Comparison of ENCODE assay signal across 19 cellular contexts in genomic region chr12:121911824-121912585, GRCh38. TPM values are rescaled to one million over a fixed set of nuclear protein-coding genes. Genes with fewer than 3 reads are reported as not detected.
A peak's percentile ranks its signal among the peaks of the same experiment; 100 is the strongest.
DNase-seq lines count a peak whose midpoint lies in the region; ATAC-seq and TF ChIP-seq lines count a peak whose summit lies in the region.
"Had no signal": no experiment of that assay in that cellular context is flagged by ENCODE, and none has a peak within 500 bp of the region (broad histone marks: within the 10 kb centered on the region; RNA-seq: fewer than 3 reads in every experiment).

No MANE protein-coding gene starts in this region.

- WGBS in heart right ventricle, 2 donors: 91 to 96% methylated on average over 14 of the region's 14 CpGs

- no peaks in the 10 kb centered on the region for H3K79me2 ChIP-seq in OCI-LY3 (ENCODE audit: low read length)
- H3K79me2 ChIP-seq: parathyroid adenoma had no signal

- H3K4me1 Mint-ChIP-seq in stimulated activated naive CD8-positive, alpha-beta T cell treated with anti-CD3 and anti-CD28 coated beads, Interleukin-15, Interleukin-2, amounts not matched to agents 100 ng/mL and 50 ng/mL, for 24 hours (ENCODE audit: low read depth): peaks cover 16% of the 10 kb centered on the region

- H3K9me3 ChIP-seq in OCI-LY3 (ENCODE audit: insufficient read depth, low read length): no peaks in the 10 kb centered on the region
- no peaks in the 10 kb centered on the region for H3K9me3 ChIP-seq in heart right ventricle
- H3K9me3 ChIP-seq: ascending aorta, thyroid gland had no signal

- H3K9ac ChIP-seq in OCI-LY3 (ENCODE audit: low read length): no peak overlapping the region
- H3K9ac ChIP-seq: parathyroid adenoma had no signal

- no peaks in the 10 kb centered on the region for H4K20me1 ChIP-seq in OCI-LY3 (ENCODE audit: insufficient read depth, low read length)

- peak overlapping the region; percentile 4; the same call in 1 of the 2 replicates for H3K4me2 ChIP-seq in OCI-LY3 (ENCODE audit: low read length)

- H3K4me3 ChIP-seq in OCI-LY3 (ENCODE audit: low read length) (no peak overlapping the region), heart right ventricle (no peak overlapping the region)
- H3K4me3 ChIP-seq: ascending aorta, lung, thyroid gland had no signal

- H3K27me3 Mint-ChIP-seq in stimulated activated naive CD8-positive, alpha-beta T cell treated with anti-CD3 and anti-CD28 coated beads, Interleukin-15, Interleukin-2, amounts not matched to agents 100 ng/mL and 50 ng/mL, for 24 hours: no peaks in the 10 kb centered on the region

- no peak overlapping the region for H3K27ac ChIP-seq in OCI-LY3 (ENCODE audit: low read length)
- H3K27ac ChIP-seq in heart right ventricle: no peak overlapping the region
- H3K27ac ChIP-seq: ascending aorta, parathyroid adenoma, thyroid gland, WERI-Rb-1 had no signal

- H3K27ac Mint-ChIP-seq in activated naive CD4-positive, alpha-beta T cell treated with anti-CD3 and anti-CD28 coated beads, Interleukin-2, amount 50 U/mL, for 72 hours: peak overlapping the region; percentile 62 to 75
- H3K27ac Mint-ChIP-seq in stimulated activated naive CD8-positive, alpha-beta T cell treated with anti-CD3 and anti-CD28 coated beads, Interleukin-15, Interleukin-2, amounts not matched to agents 100 ng/mL and 50 ng/mL, for 24 hours: peak overlapping the region; percentile 85
- H3K27ac Mint-ChIP-seq: HFFc6 had no signal

- no peak overlapping the region for H2AFZ ChIP-seq in OCI-LY3 (ENCODE audit: low read depth, low read length)
- H2AFZ ChIP-seq: parathyroid adenoma had no signal

- ATAC-seq in activated naive CD4-positive, alpha-beta T cell treated with anti-CD3 and anti-CD28 coated beads, Interleukin-2, amount 50 U/mL, for 72 hours: peak; percentile 81 to 90
- no peak for ATAC-seq in heart right ventricle

- peak overlapping the region; percentile 47 for H3K4me3 Mint-ChIP-seq in stimulated activated naive CD8-positive, alpha-beta T cell treated with anti-CD3 and anti-CD28 coated beads, Interleukin-15, Interleukin-2, amounts not matched to agents 100 ng/mL and 50 ng/mL, for 24 hours
- H3K4me3 Mint-ChIP-seq: HFFc6 had no signal

- peaks cover 0 to 21% of the 10 kb centered on the region in 2 donors for H3K36me3 Mint-ChIP-seq in activated naive CD4-positive, alpha-beta T cell treated with anti-CD3 and anti-CD28 coated beads, Interleukin-2, amount 50 U/mL, for 72 hours
- peaks cover 49% of the 10 kb centered on the region for H3K36me3 Mint-ChIP-seq in stimulated activated naive CD8-positive, alpha-beta T cell treated with anti-CD3 and anti-CD28 coated beads, Interleukin-15, Interleukin-2, amounts not matched to agents 100 ng/mL and 50 ng/mL, for 24 hours (ENCODE audit: low read depth)

- DNase-seq in stimulated activated CD4-positive, alpha-beta T cell treated with anti-CD3 and anti-CD28 coated beads, Interleukin-2, amount 100 ng/mL, for 24 hours: peak; percentile 32 to 39
- DNase-seq in stimulated activated CD4-positive, alpha-beta T cell treated with anti-CD3 and anti-CD28 coated beads, Interleukin-4, amount 100 ng/mL, for 1 hour: no peak
- peak in 1 of 2 donors; percentile 38 for DNase-seq in activated naive CD4-positive, alpha-beta T cell treated with anti-CD3 and anti-CD28 coated beads, Interleukin-2, amount 50 U/mL, for 72 hours (ENCODE audit: low spot score in 2 of 2)
- DNase-seq in SHP77 (lab: John Stamatoyannopoulos, UW) (no peak), heart right ventricle (no peak), D341Med (ENCODE audit: low spot score) (no peak)
- DNase-seq: AML-193, HFFc6, NCI-H2029 treated with DMSO at 0.1 percent for 48 hours, NCI-H524, SHP77 treated with DMSO at 0.1 percent for 48 hours, thyroid gland, WERI-Rb-1 had no signal

- H3K36me3 ChIP-seq in OCI-LY3 (replicated peaks; ENCODE audit: low read depth, low read length) (peaks cover 13% of the 10 kb centered on the region), heart right ventricle (peaks cover 0 to 99% (median 12%) of the 10 kb centered on the region in 9 donors)

- H3K27me3 ChIP-seq in OCI-LY3 (ENCODE audit: low read depth, low read length): no peaks in the 10 kb centered on the region
- no peaks in the 10 kb centered on the region for H3K27me3 ChIP-seq in heart right ventricle
- H3K27me3 ChIP-seq: ascending aorta, thyroid gland had no signal

- no peak for TF ChIP-seq CTCF in OCI-LY3 (IDR thresholded peaks at IDR 0.05; ENCODE audit: low read depth, low read length)
- no peak for TF ChIP-seq CTCF in heart right ventricle (IDR thresholded peaks at IDR 0.05)

- H3K9me3 Mint-ChIP-seq in activated naive CD4-positive, alpha-beta T cell treated with anti-CD3 and anti-CD28 coated beads, Interleukin-2, amount 50 U/mL, for 72 hours: no peaks in the 10 kb centered on the region
- H3K9me3 Mint-ChIP-seq in stimulated activated naive CD8-positive, alpha-beta T cell treated with anti-CD3 and anti-CD28 coated beads, Interleukin-15, Interleukin-2, amounts not matched to agents 100 ng/mL and 50 ng/mL, for 24 hours: no peaks in the 10 kb centered on the region
- H3K9me3 Mint-ChIP-seq: HFFc6 had no signal

- peaks cover 9% of the 10 kb centered on the region for H3K4me1 ChIP-seq in OCI-LY3 (ENCODE audit: low read length)
- H3K4me1 ChIP-seq in heart right ventricle: peaks cover 0 to 2% (median 0%) of the 10 kb centered on the region in 9 donors
- H3K4me1 ChIP-seq: parathyroid adenoma, thyroid gland had no signal

- intact Hi-C loops in heart right ventricle (cut with DNase I): loop anchor here in 2 of 10 donors (10.0 kb wide), 4 partner anchors 113 to 283 kb away; partner anchors contain the start of gene BCL7A (in 1 of the 2)

RNA-seq across cellular contexts. Expression of gene CFAP251, which starts 6.4 kb away (rescaled TPM):
- 1 to 10 TPM in 1 of 2 donors, under 1 TPM in 1; 0.80 to 1.7 TPM for total RNA-seq in activated naive CD4-positive, alpha-beta T cell treated with anti-CD3 and anti-CD28 coated beads, Interleukin-2, amount 50 U/mL, for 72 hours
- total RNA-seq in heart right ventricle: 1 to 10 TPM in 7 of 10 donors, under 1 TPM in 3; 0.52 to 4.6 (median 1.9) TPM
- 1 to 10 TPM in 1 of 2 donors, under 1 TPM in 1; 0.66 to 1.0 TPM for polyA plus RNA-seq in heart right ventricle

RNA-seq across cellular contexts. Expression of gene PSMD9, which starts 23.4 kb away (rescaled TPM):
- total RNA-seq in activated naive CD4-positive, alpha-beta T cell treated with anti-CD3 and anti-CD28 coated beads, Interleukin-2, amount 50 U/mL, for 72 hours: 10 to 100 TPM; 65.0 to 66.0 TPM
- 10 to 100 TPM; 29.3 to 39.9 (median 34.4) TPM for total RNA-seq in heart right ventricle
- 100 to 1,000 TPM in 1 of 2 donors, 10 to 100 TPM in 1; 13.6 to 117 TPM for polyA plus RNA-seq in heart right ventricle

RNA-seq across cellular contexts. Expression of gene HPD, which starts 53.3 kb away (rescaled TPM):
- under 1 TPM in 1 of 2 donors, not detected in 1; 0.16 TPM for total RNA-seq in activated naive CD4-positive, alpha-beta T cell treated with anti-CD3 and anti-CD28 coated beads, Interleukin-2, amount 50 U/mL, for 72 hours
- total RNA-seq in heart right ventricle: 1 to 10 TPM in 6 of 10 donors, under 1 TPM in 4; 0.24 to 3.4 (median 1.2) TPM
- 1 to 10 TPM; 1.0 to 1.3 TPM for polyA plus RNA-seq in heart right ventricle
- total RNA-seq: chondrocyte had no signal

Comparison
In these comparisons a context has a peak if more than half of its experiments do, and no peak if none do; other contexts are left out.
1. DNase-seq: peak in stimulated activated CD4-positive, alpha-beta T cell treated with anti-CD3 and anti-CD28 coated beads, Interleukin-2, amount 100 ng/mL, for 24 hours (2 of 2); none in stimulated activated CD4-positive, alpha-beta T cell treated with anti-CD3 and anti-CD28 coated beads, Interleukin-4, amount 100 ng/mL, for 1 hour (single experiment), SHP77 (0 of 2), heart right ventricle (0 of 2) and D341Med (single experiment).
2. ATAC-seq: peak in activated naive CD4-positive, alpha-beta T cell treated with anti-CD3 and anti-CD28 coated beads, Interleukin-2, amount 50 U/mL, for 72 hours (2 of 2); none in heart right ventricle (0 of 8).